Comparison of ENCODE assay signal across 10 cellular contexts in genomic region chr9:69044226-69045219, GRCh38. TPM values are rescaled to one million over a fixed set of nuclear protein-coding genes. Genes with fewer than 3 reads are reported as not detected.
A peak's percentile ranks its signal among the peaks of the same experiment; 100 is the strongest.
DNase-seq lines count a peak whose midpoint lies in the region; ATAC-seq, FAIRE-seq and TF ChIP-seq lines count a peak whose summit lies in the region.
"Had no signal": no experiment of that assay in that cellular context is flagged by ENCODE, and none has a peak within 500 bp of the region (broad histone marks: within the 10 kb centered on the region; RNA-seq: fewer than 3 reads in every experiment).

No MANE protein-coding gene starts in this region.

- H3K27me3 Mint-ChIP-seq in endothelial cell (ENCODE audit: unreplicated experiment) (no peaks in the 10 kb centered on the region), neural progenitor cell (ENCODE audit: insufficient read depth, low read depth) (peaks cover 4% of the 10 kb centered on the region)
- H3K27me3 Mint-ChIP-seq: naive B cell had no signal

- H3K9me3 ChIP-seq in GM23248 (ENCODE audit: low read depth) (no peaks in the 10 kb centered on the region), neural progenitor cell (ENCODE audit: low read depth) (no peaks in the 10 kb centered on the region)

- no peak for FAIRE-seq in RCC 7860 (lab: Jason Lieb, UNC)
- FAIRE-seq: colon had no signal

- H3K36me3 Mint-ChIP-seq in endothelial cell (ENCODE audit: low read depth, unreplicated experiment): peaks cover 7% of the 10 kb centered on the region
- peaks cover 11% of the 10 kb centered on the region for H3K36me3 Mint-ChIP-seq in neural progenitor cell

- H3K4me2 ChIP-seq in GM23248 (ENCODE audit: unreplicated experiment): no peak overlapping the region
- H3K4me2 ChIP-seq in neural progenitor cell: peak overlapping the region; percentile 49

- H3K4me3 Mint-ChIP-seq in endothelial cell (ENCODE audit: unreplicated experiment) (no peak overlapping the region), neural progenitor cell (peak overlapping the region; percentile 56)
- H3K4me3 Mint-ChIP-seq: naive B cell had no signal

- TF ChIP-seq CTCF in endothelial cell (IDR thresholded peaks at IDR 0.05; ENCODE audit: unreplicated experiment): no peak
- TF ChIP-seq CTCF in neural progenitor cell (IDR thresholded peaks at IDR 0.05): no peak

- H3K9me3 Mint-ChIP-seq in endothelial cell (ENCODE audit: unreplicated experiment) (no peaks in the 10 kb centered on the region), neural progenitor cell (no peaks in the 10 kb centered on the region)
- H3K9me3 Mint-ChIP-seq: naive B cell had no signal

- peak; percentile 19 for DNase-seq in GM23248
- DNase-seq in RCC 7860 (ENCODE audit: low spot score): peak; percentile 33
- peak; percentile 15 for DNase-seq in endothelial cell (ENCODE audit: low spot score)
- peak; percentile 26 for DNase-seq in neural progenitor cell (ENCODE audit: low spot score)
- no peak for DNase-seq in stimulated activated CD4-positive, alpha-beta T cell treated with anti-CD3 and anti-CD28 coated beads, Interleukin-4, amount 100 ng/mL, for 24 hours
- DNase-seq in epidermal melanocyte (ENCODE audit: insufficient read length, low spot score): no peak
- DNase-seq: naive B cell had no signal

- H3F3A ChIP-seq in GM23248 (ENCODE audit: insufficient read depth) (no peaks in the 10 kb centered on the region), neural progenitor cell (ENCODE audit: low read depth) (peaks cover 17% of the 10 kb centered on the region)

- ATAC-seq in GM21825 (IDR thresholded peaks at IDR 0.05; ENCODE audit: unreplicated experiment) (no peak), GM18517 (IDR thresholded peaks at IDR 0.05; ENCODE audit: unreplicated experiment) (no peak)

- H4K20me1 ChIP-seq in GM23248 (ENCODE audit: insufficient read depth) (no peaks in the 10 kb centered on the region), neural progenitor cell (ENCODE audit: low read depth) (peaks cover 30% of the 10 kb centered on the region)

- H3K27ac ChIP-seq in GM23248: no peak overlapping the region
- peak overlapping the region; percentile 63 for H3K27ac ChIP-seq in neural progenitor cell

- H3K27ac Mint-ChIP-seq in endothelial cell (ENCODE audit: unreplicated experiment) (peak overlapping the region; percentile 77), neural progenitor cell (peak overlapping the region; percentile 38)

- no peaks in the 10 kb centered on the region for H3K27me3 ChIP-seq in GM23248 (replicated peaks; ENCODE audit: insufficient read depth)
- no peaks in the 10 kb centered on the region for H3K27me3 ChIP-seq in neural progenitor cell

- WGBS in GM23248 (ENCODE audit: low coverage in 1 of 2, low lambda C conversion rate in 2 of 2, missing lambda C conversion rate in 2 of 2), 2 experiments: 85 to 87% methylated on average over 10 of the region's 10 CpGs

- H3K36me3 ChIP-seq in GM23248 (ENCODE audit: low read depth) (no peaks in the 10 kb centered on the region), neural progenitor cell (no peaks in the 10 kb centered on the region)

- H3K79me2 ChIP-seq in GM23248 (ENCODE audit: insufficient read depth): peaks cover 14% of the 10 kb centered on the region; the same call in 1 of the 2 replicates
- H3K79me2 ChIP-seq in neural progenitor cell (ENCODE audit: low read depth): peaks cover 66% of the 10 kb centered on the region

- in situ Hi-C loops in GM23248 (cut with MboI): no loop called here

- H3K4me1 Mint-ChIP-seq in endothelial cell (ENCODE audit: unreplicated experiment) (peaks cover 17% of the 10 kb centered on the region), neural progenitor cell (peaks cover 46% of the 10 kb centered on the region)

- no peaks in the 10 kb centered on the region for H3K9me2 ChIP-seq in GM23248 (ENCODE audit: insufficient read depth)

- H3K4me1 ChIP-seq in GM23248 (ENCODE audit: insufficient read depth) (peaks cover 6% of the 10 kb centered on the region; the same call in 1 of the 2 replicates), neural progenitor cell (peaks cover 18% of the 10 kb centered on the region)

- H2AFZ ChIP-seq in GM23248 (no peak overlapping the region), neural progenitor cell (replicated peaks) (no peak overlapping the region)

- H3K9ac ChIP-seq in GM23248 (no peak overlapping the region), neural progenitor cell (no peak overlapping the region)

- H3K4me3 ChIP-seq in GM23248 (no peak overlapping the region), neural progenitor cell (no peak overlapping the region)

RNA-seq across cellular contexts. Expression of gene FXN, which starts 9.0 kb away (rescaled TPM):
- 1.0 and 5.6 TPM in 2 replicates for total RNA-seq in GM23248 (2014; rRNA removed; shearing (Covaris generic))
- 22.0 and 23.6 TPM in 2 replicates for polyA plus RNA-seq in GM23248 (2016; fragmentation: Nextera tagmentation; extraction: Ambion mirVana)
- 14.4 TPM for total RNA-seq in endothelial cell (ENCODE audit: unreplicated experiment)
- total RNA-seq in neural progenitor cell (ENCODE audit: low replicate concordance): 23.2 and 24.8 TPM in 2 replicates

RNA-seq across cellular contexts. Expression of gene PRKACG, which starts 30.6 kb away (rescaled TPM):
- not detected in 2 replicates for total RNA-seq in GM23248 (2014; rRNA removed; shearing (Covaris generic))
- polyA plus RNA-seq in GM23248 (2016; fragmentation: Nextera tagmentation; extraction: Ambion mirVana): not detected in 2 replicates
- total RNA-seq in endothelial cell (ENCODE audit: unreplicated experiment) (not detected), neural progenitor cell (ENCODE audit: low replicate concordance) (not detected in 2 replicates)

Comparison
In these comparisons a context has a peak if more than half of its experiments do, and no peak if none do; other contexts are left out.
1. DNase-seq: peak in GM23248 (single experiment), RCC 7860 (single experiment), endothelial cell (single experiment) and neural progenitor cell (single experiment); none in stimulated activated CD4-positive, alpha-beta T cell treated with anti-CD3 and anti-CD28 coated beads, Interleukin-4, amount 100 ng/mL, for 24 hours (single experiment) and epidermal melanocyte (single experiment).